ENCODE assay signal across 19 cellular contexts in the genomic region with DNA sequence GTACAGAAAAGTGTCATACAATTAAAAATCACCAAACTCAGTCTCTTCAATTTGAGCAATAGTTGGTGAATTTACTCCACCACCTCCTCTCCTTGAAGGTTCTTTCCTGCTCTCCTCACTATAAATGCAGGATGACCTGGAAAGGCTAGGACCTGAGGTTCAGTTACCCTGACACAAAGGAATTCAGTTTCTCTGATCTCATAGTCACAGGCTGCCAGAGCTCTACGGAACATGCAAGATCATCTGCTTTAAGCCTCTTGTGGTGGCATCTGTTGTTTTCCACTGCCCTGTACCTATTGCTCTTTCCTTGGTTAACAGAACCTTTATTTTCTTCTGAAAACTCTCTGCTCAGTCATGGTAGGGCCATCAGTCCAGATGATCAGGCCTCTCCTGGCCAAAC. TPM values are rescaled to one million over a fixed set of nuclear protein-coding genes. Genes with fewer than 3 reads are reported as not detected.
DNase-seq lines count a peak whose midpoint lies in the region; ATAC-seq, FAIRE-seq and TF ChIP-seq lines count a peak whose summit lies in the region.
"Had no signal": no experiment of that assay in that cellular context is flagged by ENCODE, and none has a peak within 500 bp of the region (broad histone marks: within the 10 kb centered on the region; RNA-seq: fewer than 3 reads in every experiment).

No MANE protein-coding gene starts in this region.

- peak overlapping the region; percentile 36 for H3K27ac Mint-ChIP-seq in activated T-helper 1 cell treated with anti-CD3 and anti-CD28 coated beads, Interleukin-12 subunit alpha, Interleukin-12 subunit beta, Interleukin-2, Interleukin-4 antibody, amounts not matched to agents 30 ng/mL and 10 ng/mL and 1 ng/mL, durations not matched to agents 14 hours and 24 hours and 36 hours
- H3K27ac Mint-ChIP-seq: CD8-positive, alpha-beta memory T cell had no signal

- no peaks in the 10 kb centered on the region for H3K27me3 Mint-ChIP-seq in activated T-helper 1 cell treated with anti-CD3 and anti-CD28 coated beads, Interleukin-12 subunit alpha, Interleukin-12 subunit beta, Interleukin-2, Interleukin-4 antibody, amounts not matched to agents 30 ng/mL and 10 ng/mL and 1 ng/mL, durations not matched to agents 14 hours and 24 hours and 36 hours (ENCODE audit: insufficient read depth)
- H3K27me3 Mint-ChIP-seq: CD8-positive, alpha-beta memory T cell had no signal

- H3K36me3 Mint-ChIP-seq in activated T-helper 1 cell treated with anti-CD3 and anti-CD28 coated beads, Interleukin-12 subunit alpha, Interleukin-12 subunit beta, Interleukin-2, Interleukin-4 antibody, amounts not matched to agents 30 ng/mL and 10 ng/mL and 1 ng/mL, durations not matched to agents 14 hours and 24 hours and 36 hours (ENCODE audit: low read depth) = no peaks in the 10 kb centered on the region
- H3K36me3 Mint-ChIP-seq: CD8-positive, alpha-beta memory T cell had no signal

- H3K79me1 ChIP-seq in mesendoderm (ENCODE audit: low read length) = no peaks in the 10 kb centered on the region

- CTCF ChIA-PET in RWPE1 (lab: Yijun Ruan, JAX) = no interaction called here

- H2BK15ac ChIP-seq in mesendoderm (replicated peaks; ENCODE audit: low read depth) = no peak overlapping the region

- H3K4ac ChIP-seq in mesendoderm (ENCODE audit: low read depth, low read length) = no peak overlapping the region

- WGBS in mesendoderm (ENCODE audit: extremely low coverage, insufficient coverage, low lambda C conversion rate) = no CpG with 5 or more reads among the region's 1 CpG

- TF ChIP-seq CTCF in RWPE1 (conservative IDR thresholded peaks at IDR 0.05; ENCODE audit: low read depth) = no peak

- H2BK5ac ChIP-seq in mesendoderm (ENCODE audit: low read length) = no peak overlapping the region

- no peak overlapping the region for H3K23ac ChIP-seq in mesendoderm (ENCODE audit: low read length)

- DNase-seq in NAMALWA (ENCODE audit: low spot score) (peak; percentile 47), mesendoderm (peak; percentile 27), RWPE1 (ENCODE audit: low spot score) (no peak), GM19239 (ENCODE audit: insufficient read length, low spot score) (no peak), activated gamma-delta T cell treated with Interleukin-2 at 50 U/mL for 16 hours (no peak)
- DNase-seq in activated T-helper 1 cell treated with anti-CD3 and anti-CD28 coated beads, Interleukin-12 subunit alpha, Interleukin-12 subunit beta, Interleukin-2, Interleukin-4 antibody, amounts not matched to agents 30 ng/mL and 10 ng/mL and 1 ng/mL, durations not matched to agents 14 hours and 24 hours and 36 hours (ENCODE audit: low spot score) = no peak
- DNase-seq: CD8-positive, alpha-beta memory T cell; DMS 273 treated with DMSO at 0.1 percent for 48 hours; Karpas-422; MV-4-11; NCI-H1436; NCI-H2029 treated with DMSO at 0.1 percent for 48 hours; NCI-H526; Peyer's patch; SHP77 treated with DMSO at 0.1 percent for 48 hours had no signal

- no peak overlapping the region for H3K56ac ChIP-seq in mesendoderm (ENCODE audit: low read length)

- ATAC-seq in HG02970 (IDR thresholded peaks at IDR 0.05; ENCODE audit: low FRiP score, unreplicated experiment) = no peak

- no peaks in the 10 kb centered on the region for H3K4me1 ChIP-seq in mesendoderm (ENCODE audit: control insufficient read depth, low read depth, low read length)
- H3K4me1 ChIP-seq: HAP-1, Peyer's patch had no signal

- POLR2A ChIA-PET in RWPE1 (lab: Yijun Ruan, JAX; ENCODE audit: low non-redundant PET) = no interaction called here

- H3K4me2 ChIP-seq in mesendoderm (ENCODE audit: low read length) = no peak overlapping the region

- H3K79me2 ChIP-seq in mesendoderm (ENCODE audit: control insufficient read depth, insufficient read depth, low read length) = no peaks in the 10 kb centered on the region

- H2BK120ac ChIP-seq in mesendoderm (ENCODE audit: low read depth, low read length) = no peak overlapping the region

- no peak for FAIRE-seq in GM19239 (lab: Jason Lieb, UNC)

- intact Hi-C loops in activated T-helper 1 cell treated with anti-CD3 and anti-CD28 coated beads, Interleukin-12 subunit alpha, Interleukin-12 subunit beta, Interleukin-2, Interleukin-4 antibody, amounts not matched to agents 30 ng/mL and 10 ng/mL and 1 ng/mL, durations not matched to agents 14 hours and 24 hours and 36 hours (cut with micrococcal nuclease) = no loop called here

- H3K36me3 ChIP-seq in mesendoderm (ENCODE audit: control insufficient read depth, insufficient read depth, low read length) = no peaks in the 10 kb centered on the region
- H3K36me3 ChIP-seq: BLaER1, HAP-1, Peyer's patch had no signal

- H4K8ac ChIP-seq in mesendoderm (ENCODE audit: low read depth, low read length) = no peak overlapping the region

- H3K4me3 ChIP-seq in mesendoderm (ENCODE audit: low read length) = no peak overlapping the region
- H3K4me3 ChIP-seq: BLaER1, HAP-1, Peyer's patch had no signal

- H3K9me3 Mint-ChIP-seq in activated T-helper 1 cell treated with anti-CD3 and anti-CD28 coated beads, Interleukin-12 subunit alpha, Interleukin-12 subunit beta, Interleukin-2, Interleukin-4 antibody, amounts not matched to agents 30 ng/mL and 10 ng/mL and 1 ng/mL, durations not matched to agents 14 hours and 24 hours and 36 hours = no peaks in the 10 kb centered on the region
- H3K9me3 Mint-ChIP-seq: CD8-positive, alpha-beta memory T cell had no signal

- no peak overlapping the region for H2AK5ac ChIP-seq in mesendoderm (ENCODE audit: low read length)

- H3K9ac ChIP-seq in mesendoderm (ENCODE audit: low read length) = no peak overlapping the region
- H3K9ac ChIP-seq: BLaER1 had no signal

- H3K18ac ChIP-seq in mesendoderm (ENCODE audit: low read length) = no peak overlapping the region

- H3K27ac ChIP-seq in mesendoderm (ENCODE audit: low read depth, low read length) = no peak overlapping the region
- no peak overlapping the region for H3K27ac ChIP-seq in RWPE1
- H3K27ac ChIP-seq: BLaER1, Peyer's patch had no signal

- H3K27me3 ChIP-seq in mesendoderm (ENCODE audit: insufficient read depth, low read length, poor library complexity) = no peaks in the 10 kb centered on the region
- H3K27me3 ChIP-seq: BLaER1, Peyer's patch had no signal

- peaks cover 33% of the 10 kb centered on the region for H3K4me1 Mint-ChIP-seq in activated T-helper 1 cell treated with anti-CD3 and anti-CD28 coated beads, Interleukin-12 subunit alpha, Interleukin-12 subunit beta, Interleukin-2, Interleukin-4 antibody, amounts not matched to agents 30 ng/mL and 10 ng/mL and 1 ng/mL, durations not matched to agents 14 hours and 24 hours and 36 hours (ENCODE audit: low read depth)

- no peak overlapping the region for H3K4me3 Mint-ChIP-seq in activated T-helper 1 cell treated with anti-CD3 and anti-CD28 coated beads, Interleukin-12 subunit alpha, Interleukin-12 subunit beta, Interleukin-2, Interleukin-4 antibody, amounts not matched to agents 30 ng/mL and 10 ng/mL and 1 ng/mL, durations not matched to agents 14 hours and 24 hours and 36 hours
- H3K4me3 Mint-ChIP-seq: CD8-positive, alpha-beta memory T cell had no signal

- H4K5ac ChIP-seq in mesendoderm (ENCODE audit: low read length) = no peak overlapping the region

RNA-seq across cellular contexts. Expression of gene TP63, which starts 4.9 kb away (rescaled TPM):
- total RNA-seq in activated T-helper 1 cell treated with anti-CD3 and anti-CD28 coated beads, Interleukin-12 subunit alpha, Interleukin-12 subunit beta, Interleukin-2, Interleukin-4 antibody, amounts not matched to agents 30 ng/mL and 10 ng/mL and 1 ng/mL, durations not matched to agents 14 hours and 24 hours and 36 hours = 0.51 and 0.67 TPM in 2 replicates
- 0.07 TPM for polyA plus RNA-seq in mesendoderm (2013, experiment 1 of 2)
- polyA plus RNA-seq in mesendoderm (2013, experiment 2 of 2) = 0.10 TPM
- polyA plus RNA-seq: AG04450 had no signal

Comparison
In these comparisons a context has a peak if more than half of its experiments do, and no peak if none do; other contexts are left out.
1. DNase-seq: peak in NAMALWA (single experiment) and mesendoderm (single experiment); none in activated T-helper 1 cell treated with anti-CD3 and anti-CD28 coated beads, Interleukin-12 subunit alpha, Interleukin-12 subunit beta, Interleukin-2, Interleukin-4 antibody, amounts not matched to agents 30 ng/mL and 10 ng/mL and 1 ng/mL, durations not matched to agents 14 hours and 24 hours and 36 hours (single experiment), RWPE1 (single experiment), GM19239 (single experiment) and activated gamma-delta T cell treated with Interleukin-2 at 50 U/mL for 16 hours (single experiment).